Comparison of ENCODE assay signal across 12 cellular contexts in genomic region chr1:207453710-207454045, GRCh38. TPM values are rescaled to one million over a fixed set of nuclear protein-coding genes. Genes with fewer than 3 reads are reported as not detected.
A peak's percentile ranks its signal among the peaks of the same experiment; 100 is the strongest.
DNase-seq lines count a peak whose midpoint lies in the region; ATAC-seq, FAIRE-seq and TF ChIP-seq lines count a peak whose summit lies in the region.
"Had no signal": no experiment of that assay in that cellular context is flagged by ENCODE, and none has a peak within 500 bp of the region (broad histone marks: within the 10 kb centered on the region; RNA-seq: fewer than 3 reads in every experiment).

No MANE protein-coding gene starts in this region.

- ATAC-seq in right cardiac atrium (no peak), Right ventricle myocardium inferior (no peak)
- peak; percentile 61 for ATAC-seq in activated CD8-positive, alpha-beta T cell treated with anti-CD3 and anti-CD28 coated beads for 36 hours

- dilution Hi-C loops in keratinocyte (cut with MboI; ENCODE audit: extremely low pct_ligation_motif_present, low sequenced_read_pairs): no loop called here

- H3K9me1 ChIP-seq in keratinocyte (ENCODE audit: control insufficient read depth, extremely low read depth, insufficient read depth, low read length): no peaks in the 10 kb centered on the region

- CTCF ChIA-PET in activated CD8-positive, alpha-beta T cell treated with anti-CD3 and anti-CD28 coated beads for 36 hours (lab: Charles Lee): interaction anchor here (0.8 to 3.5 kb wide), 9 partner anchors 10 to 162 kb away, joined by 3 to 22 read pairs (median 4); partner anchors contain the start of gene CR1

- H3K27me3 ChIP-seq in right cardiac atrium (ENCODE audit: control insufficient read depth, insufficient read depth) (peaks cover 3% of the 10 kb centered on the region), keratinocyte (ENCODE audit: control insufficient read depth, extremely low read depth, insufficient read depth, low read length) (peaks cover 59% of the 10 kb centered on the region)

- H3K9me3 Mint-ChIP-seq in activated CD8-positive, alpha-beta T cell treated with anti-CD3 and anti-CD28 coated beads for 36 hours: no peaks in the 10 kb centered on the region
- no peaks in the 10 kb centered on the region for H3K9me3 Mint-ChIP-seq in type B pancreatic cell

- H3K4me3 ChIP-seq in right cardiac atrium (ENCODE audit: low read length): peak overlapping the region; percentile 37
- H3K4me3 ChIP-seq in keratinocyte (ENCODE audit: control insufficient read depth in 2 of 3, extremely low read depth in 1 of 3, insufficient read depth in 2 of 3, low read depth in 1 of 3, low read length in 3 of 3): no peak overlapping the region

- H3K4me1 Mint-ChIP-seq in activated CD8-positive, alpha-beta T cell treated with anti-CD3 and anti-CD28 coated beads for 36 hours (ENCODE audit: low read depth): peaks cover 11% of the 10 kb centered on the region
- peaks cover 4% of the 10 kb centered on the region for H3K4me1 Mint-ChIP-seq in type B pancreatic cell (ENCODE audit: unreplicated experiment)

- H3K27ac ChIP-seq in right cardiac atrium (ENCODE audit: low read length) (no peak overlapping the region), keratinocyte (ENCODE audit: control insufficient read depth, insufficient read depth, low read length) (no peak overlapping the region)

- peak overlapping the region; percentile 68 for H3K4me3 Mint-ChIP-seq in activated CD8-positive, alpha-beta T cell treated with anti-CD3 and anti-CD28 coated beads for 36 hours
- peak overlapping the region; percentile 79 for H3K4me3 Mint-ChIP-seq in type B pancreatic cell

- no peak for DNase-seq in right cardiac atrium
- DNase-seq in Right ventricle myocardium inferior (ENCODE audit: missing footprints): no peak
- DNase-seq in activated CD8-positive, alpha-beta T cell treated with anti-CD3 and anti-CD28 coated beads for 36 hours: no peak
- no peak for DNase-seq in keratinocyte (ENCODE audit: low read depth, low spot score)
- no peak for DNase-seq in type B pancreatic cell (ENCODE audit: extremely low spot score, unreplicated experiment)
- no peak for DNase-seq in COLO829 (ENCODE audit: low spot score)
- no peak for DNase-seq in NCI-H2107 (lab: John Stamatoyannopoulos, UW)
- DNase-seq in NCI-H128 (lab: John Stamatoyannopoulos, UW; ENCODE audit: unreplicated experiment): no peak

- H3K9me3 ChIP-seq in right cardiac atrium (ENCODE audit: control insufficient read depth, low read length) (no peaks in the 10 kb centered on the region), keratinocyte (ENCODE audit: control insufficient read depth, low read depth, low read length) (no peaks in the 10 kb centered on the region)

- H4K20me1 ChIP-seq in keratinocyte (ENCODE audit: control insufficient read depth, extremely low read depth, insufficient read depth, low read length): no peaks in the 10 kb centered on the region

- intact Hi-C loops in right cardiac atrium (cut with DNase I) (no loop called here), Right ventricle myocardium inferior (cut with DNase I) (no loop called here)
- intact Hi-C loops in activated CD8-positive, alpha-beta T cell treated with anti-CD3 and anti-CD28 coated beads for 36 hours (cut with micrococcal nuclease): loop anchor here (5.0 kb wide), 1 partner anchor 41 kb away; no protein-coding TSS in a partner anchor

- H3K9ac ChIP-seq in keratinocyte (ENCODE audit: control insufficient read depth, extremely low read depth, insufficient read depth, low read length): no peak overlapping the region

- H3K4me2 ChIP-seq in keratinocyte (ENCODE audit: control insufficient read depth, extremely low read depth, insufficient read depth, low read depth, low read length): peak overlapping the region; percentile 68

- no peaks in the 10 kb centered on the region for H3K4me1 ChIP-seq in right cardiac atrium (ENCODE audit: control insufficient read depth, insufficient read depth, low read length)
- H3K4me1 ChIP-seq in keratinocyte (ENCODE audit: control insufficient read depth, extremely low read depth, insufficient read depth, low read length): peaks cover 4% of the 10 kb centered on the region

- peak; percentile 43 for FAIRE-seq in keratinocyte (lab: Jason Lieb, UNC)

- peaks cover 17% of the 10 kb centered on the region for H3K27me3 Mint-ChIP-seq in activated CD8-positive, alpha-beta T cell treated with anti-CD3 and anti-CD28 coated beads for 36 hours
- H3K27me3 Mint-ChIP-seq in type B pancreatic cell: peaks cover 46% of the 10 kb centered on the region

- POLR2A ChIA-PET in activated CD8-positive, alpha-beta T cell treated with anti-CD3 and anti-CD28 coated beads for 36 hours (lab: Charles Lee): interaction anchor here (0.8 to 1.7 kb wide), 2 partner anchors 60 to 117 kb away, joined by 3 to 7 read pairs; no protein-coding TSS in a partner anchor

- H3K27ac Mint-ChIP-seq in activated CD8-positive, alpha-beta T cell treated with anti-CD3 and anti-CD28 coated beads for 36 hours: peak overlapping the region; percentile 21
- H3K27ac Mint-ChIP-seq in type B pancreatic cell: no peak overlapping the region

- no peak for TF ChIP-seq CTCF in activated CD8-positive, alpha-beta T cell treated with anti-CD3 and anti-CD28 coated beads for 36 hours (IDR thresholded peaks at IDR 0.05)
- TF ChIP-seq CTCF in keratinocyte (optimal IDR thresholded peaks at IDR 0.05 in 1 of 3, IDR thresholded peaks at IDR 0.05 in 1 of 3, conservative IDR thresholded peaks at IDR 0.05 in 1 of 3; ENCODE audit: extremely low read depth in 1 of 3, insufficient read depth in 2 of 3, low read length in 3 of 3) (no peak), type B pancreatic cell (conservative IDR thresholded peaks at IDR 0.05) (no peak)

- H3K36me3 Mint-ChIP-seq in activated CD8-positive, alpha-beta T cell treated with anti-CD3 and anti-CD28 coated beads for 36 hours (ENCODE audit: low read depth): no peaks in the 10 kb centered on the region
- no peaks in the 10 kb centered on the region for H3K36me3 Mint-ChIP-seq in type B pancreatic cell

- H3K36me3 ChIP-seq in keratinocyte (ENCODE audit: control insufficient read depth in 2 of 2, extremely low read depth in 1 of 2, insufficient read depth in 2 of 2, low read length in 2 of 2): no peaks in the 10 kb centered on the region

- H3K79me2 ChIP-seq in keratinocyte (ENCODE audit: control insufficient read depth, insufficient read depth, low read length): no peaks in the 10 kb centered on the region

- 19% methylated on average over 1 of the region's 1 CpG for WGBS in right cardiac atrium

- H2AFZ ChIP-seq in keratinocyte (ENCODE audit: control insufficient read depth, low read length): no peak overlapping the region

RNA-seq across cellular contexts. Expression of gene CR2, which starts 0.5 kb away (rescaled TPM):
- total RNA-seq in right cardiac atrium (not detected), Right ventricle myocardium inferior (not detected), type B pancreatic cell (ENCODE audit: low replicate concordance) (0.21 TPM in 1 of 2 replicates, not detected in the other)
- polyA plus RNA-seq in right cardiac atrium (not detected), keratinocyte (not detected in 3 replicates)
- total RNA-seq in activated CD8-positive, alpha-beta T cell treated with anti-CD3 and anti-CD28 coated beads for 36 hours: 1 to 10 TPM; 1.9 to 2.1 TPM
- not detected for polyA plus RNA-seq in keratinocyte (2011; ENCODE audit: low read depth)
- not detected in 2 replicates for polyA plus RNA-seq in keratinocyte (2011; cell fraction: cytosol; rRNA removed)
- polyA plus RNA-seq in keratinocyte (2011; cell fraction: nucleus; rRNA removed): not detected in 2 replicates
- not detected in 2 replicates for polyA plus RNA-seq in keratinocyte (2012; ENCODE audit: low replicate concordance)
- polyA minus RNA-seq in keratinocyte: not detected in 3 replicates
- not detected for polyA minus RNA-seq in keratinocyte (2011; cell fraction: cytosol; rRNA and poly(A)+ RNA removed)
- polyA minus RNA-seq in keratinocyte (2011; cell fraction: nucleus; rRNA and poly(A)+ RNA removed): 0.11 TPM in 1 of 2 replicates, not detected in the other
- total RNA-seq: osteocyte, SK-MEL-5 had no signal
- polyA plus RNA-seq: BJ had no signal

RNA-seq across cellular contexts. Expression of gene CR1, which starts 42.3 kb away (rescaled TPM):
- total RNA-seq in right cardiac atrium (1 to 10 TPM; 2.5 to 4.2 (median 3.2) TPM), Right ventricle myocardium inferior (2.9 TPM), type B pancreatic cell (ENCODE audit: low replicate concordance) (0.02 and 0.56 TPM in 2 replicates)
- polyA plus RNA-seq in right cardiac atrium (0.16 TPM), keratinocyte (0.01 to 0.12 TPM (median 0.09 TPM) in 3 replicates)
- total RNA-seq in activated CD8-positive, alpha-beta T cell treated with anti-CD3 and anti-CD28 coated beads for 36 hours: under 1 TPM; 0.14 to 0.18 TPM
- polyA plus RNA-seq in keratinocyte (2011; ENCODE audit: low read depth): not detected
- polyA plus RNA-seq in keratinocyte (2011; cell fraction: cytosol; rRNA removed): 0.04 and 0.05 TPM in 2 replicates
- polyA plus RNA-seq in keratinocyte (2011; cell fraction: nucleus; rRNA removed): 0.09 and 0.11 TPM in 2 replicates
- 0.01 TPM in 1 of 2 replicates, not detected in the other for polyA plus RNA-seq in keratinocyte (2012; ENCODE audit: low replicate concordance)
- polyA minus RNA-seq in keratinocyte: 0.43 TPM in 1 of 3 replicates, not detected in the others
- not detected for polyA minus RNA-seq in keratinocyte (2011; cell fraction: cytosol; rRNA and poly(A)+ RNA removed)
- 0.08 TPM in 1 of 2 replicates, not detected in the other for polyA minus RNA-seq in keratinocyte (2011; cell fraction: nucleus; rRNA and poly(A)+ RNA removed)
- total RNA-seq: dermis microvascular lymphatic vessel endothelial cell, osteocyte, SK-MEL-5 had no signal
- polyA plus RNA-seq: BJ had no signal
